11 cellular contexts compared by ENCODE assay signal in the genomic region with DNA sequence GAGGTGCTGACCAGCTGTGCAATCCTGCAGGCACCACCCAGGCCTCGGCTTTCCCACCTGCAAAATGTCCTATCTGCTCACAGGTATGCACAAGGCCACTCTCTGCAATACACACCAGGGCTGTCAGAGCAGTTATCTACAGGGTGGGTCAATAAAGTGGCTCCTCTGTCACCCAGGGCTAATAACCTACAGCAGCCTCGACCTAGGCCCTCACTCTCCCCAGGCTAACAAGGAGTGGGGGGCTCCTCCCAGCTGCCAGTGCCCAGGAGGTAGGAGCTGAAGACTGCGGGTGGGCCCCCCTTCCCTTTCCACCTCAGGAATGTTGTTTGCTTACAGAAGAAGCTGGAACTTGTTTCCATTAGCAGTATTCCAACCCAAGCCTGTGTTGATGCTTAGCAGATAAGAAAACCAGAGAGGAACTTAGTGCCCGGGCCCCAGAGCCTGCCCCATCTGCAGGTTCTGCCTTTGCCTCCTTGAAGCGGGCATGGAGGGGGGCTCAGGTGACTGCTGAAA. TPM values are rescaled to one million over a fixed set of nuclear protein-coding genes. Genes with fewer than 3 reads are reported as not detected.
DNase-seq lines count a peak whose midpoint lies in the region; ATAC-seq and TF ChIP-seq lines count a peak whose summit lies in the region.
"Had no signal": no experiment of that assay in that cellular context is flagged by ENCODE, and none has a peak within 500 bp of the region (broad histone marks: within the 10 kb centered on the region; RNA-seq: fewer than 3 reads in every experiment).

No MANE protein-coding gene starts in this region.

- H3K27ac Mint-ChIP-seq in dendritic cell treated with granulocyte-macrophage colony-stimulating factor and Interleukin-4, amounts not matched to agents 40 ng/mL and 50 ng/mL, for 4 days: peak overlapping the region; percentile 60
- H3K27ac Mint-ChIP-seq in nephron: peak overlapping the region; percentile 54 to 79 (median 58)

- TF ChIP-seq CTCF in AG10803 (conservative IDR thresholded peaks at IDR 0.05; ENCODE audit: low read length): no peak
- TF ChIP-seq CTCF in nephron (IDR thresholded peaks at IDR 0.05; ENCODE audit: unreplicated experiment in 3 of 3): no peak

- peaks cover 61% of the 10 kb centered on the region for H3K36me3 Mint-ChIP-seq in dendritic cell treated with granulocyte-macrophage colony-stimulating factor and Interleukin-4, amounts not matched to agents 40 ng/mL and 50 ng/mL, for 4 days (ENCODE audit: low read depth)
- peaks cover 6% of the 10 kb centered on the region for H3K36me3 Mint-ChIP-seq in nephron (ENCODE audit: low read depth)

- no peak for ATAC-seq in GM18517 (IDR thresholded peaks at IDR 0.05; ENCODE audit: unreplicated experiment)
- no peak for ATAC-seq in HG02763 (IDR thresholded peaks at IDR 0.05; ENCODE audit: unreplicated experiment)

- H3K4me3 ChIP-seq in AG10803 (ENCODE audit: low read length): no peak overlapping the region; the same call in 1 of the 2 replicates

- H3K4me3 Mint-ChIP-seq in dendritic cell treated with granulocyte-macrophage colony-stimulating factor and Interleukin-4, amounts not matched to agents 40 ng/mL and 50 ng/mL, for 4 days: no peak overlapping the region
- peak overlapping the region in 1 of 3 experiments; percentile 9 for H3K4me3 Mint-ChIP-seq in nephron

- DNase-seq in AG10803 (ENCODE audit: low read depth) (peak; percentile 47), M059J (ENCODE audit: low read depth) (peak; percentile 70), epidermal melanocyte (ENCODE audit: insufficient read length, low spot score) (no peak), MV-4-11 (lab: John Stamatoyannopoulos, UW) (no peak)
- DNase-seq: GOT3, hypothalamus, NCI-H1694 treated with DMSO at 0.1 percent for 48 hours had no signal

- no peaks in the 10 kb centered on the region for H3K9me3 Mint-ChIP-seq in dendritic cell treated with granulocyte-macrophage colony-stimulating factor and Interleukin-4, amounts not matched to agents 40 ng/mL and 50 ng/mL, for 4 days
- no peaks in the 10 kb centered on the region for H3K9me3 Mint-ChIP-seq in nephron

- H3K27me3 Mint-ChIP-seq in dendritic cell treated with granulocyte-macrophage colony-stimulating factor and Interleukin-4, amounts not matched to agents 40 ng/mL and 50 ng/mL, for 4 days: no peaks in the 10 kb centered on the region
- no peaks in the 10 kb centered on the region for H3K27me3 Mint-ChIP-seq in nephron (ENCODE audit: low read depth)

- intact Hi-C loops in dendritic cell treated with granulocyte-macrophage colony-stimulating factor and Interleukin-4, amounts not matched to agents 40 ng/mL and 50 ng/mL, for 4 days (cut with micrococcal nuclease): no loop called here

- H3K4me1 Mint-ChIP-seq in dendritic cell treated with granulocyte-macrophage colony-stimulating factor and Interleukin-4, amounts not matched to agents 40 ng/mL and 50 ng/mL, for 4 days (ENCODE audit: low read depth): peaks cover 96% of the 10 kb centered on the region
- peaks cover 66% of the 10 kb centered on the region for H3K4me1 Mint-ChIP-seq in nephron

RNA-seq across cellular contexts. Expression of gene MYH9, which starts 26.8 kb away (rescaled TPM):
- 151 and 320 TPM in 2 replicates for total RNA-seq in M059J (2014; rRNA removed; shearing (Covaris generic))

Comparison
In these comparisons a context has a peak if more than half of its experiments do, and no peak if none do; other contexts are left out.
1. DNase-seq: peak in AG10803 (single experiment) and M059J (single experiment); none in epidermal melanocyte (single experiment) and MV-4-11 (single experiment).